ENCODE assay signal across 39 cellular contexts in the genomic region with DNA sequence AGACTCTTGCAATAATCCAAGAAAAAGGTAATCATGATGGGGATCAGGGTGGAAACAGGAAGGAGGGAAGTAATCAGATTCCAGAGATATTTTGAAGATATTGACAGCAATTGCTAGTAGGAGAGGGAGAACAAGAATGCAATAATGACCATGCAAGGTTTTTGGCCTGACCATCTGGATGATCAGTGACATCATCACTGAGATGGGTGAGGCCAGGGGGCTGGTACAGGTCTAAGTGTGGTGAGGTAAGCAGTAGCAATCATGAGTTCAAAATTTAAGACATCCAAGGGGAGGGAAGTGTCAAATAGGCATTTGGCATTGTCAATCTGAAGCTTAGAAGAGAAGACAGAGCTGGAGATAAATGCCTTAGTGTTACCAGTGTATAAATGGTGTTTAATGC.
"Had no signal": no experiment of that assay in that cellular context is flagged by ENCODE, and none has a peak within 500 bp of the region (broad histone marks: within the 10 kb centered on the region; RNA-seq: fewer than 3 reads in every experiment).

No MANE protein-coding gene starts in this region.

- H3K9me3 Mint-ChIP-seq: activated B cell treated with CpG ODN at 0.5 μM for 24 hours; activated CD4-positive, alpha-beta memory T cell treated with anti-CD3 and anti-CD28 coated beads for 36 hours; activated CD4-positive, alpha-beta T cell treated with anti-CD3 and anti-CD28 coated beads, Interleukin-2, amount 10 ng/mL, durations not matched to agents 24 days and 14 days; activated CD8-positive, alpha-beta T cell treated with anti-CD3 and anti-CD28 coated beads for 36 hours; activated naive CD4-positive, alpha-beta T cell treated with anti-CD3 and anti-CD28 coated beads for 36 hours; activated naive CD4-positive, alpha-beta T cell treated with anti-CD3 and anti-CD28 coated beads, Interleukin-2, amount 50 U/mL, for 72 hours; activated naive CD8-positive, alpha-beta T cell treated with anti-CD3 and anti-CD28 coated beads for 36 hours; activated T-cell treated with anti-CD3 and anti-CD28 coated beads, Interleukin-2, amount 50 U/mL, for 4 hours; activated T-helper 1 cell treated with anti-CD3 and anti-CD28 coated beads, Interleukin-12 subunit alpha, Interleukin-12 subunit beta, Interleukin-2, Interleukin-4 antibody, amounts not matched to agents 30 ng/mL and 10 ng/mL and 1 ng/mL, durations not matched to agents 14 hours and 24 hours and 36 hours; activated T-helper 17 cell treated with anti-CD3 and anti-CD28 coated beads, Interleukin-2, amount 50 U/mL, for 72 hours; central memory CD8-positive, alpha-beta T cell; T-helper 1 cell treated with Interleukin-12 subunit alpha and Interleukin-12 subunit beta and Interleukin-4 antibody, amounts not matched to agents 30 μg/mL and 1 μg/mL, for 36 hours; T-helper 2 cell treated with Interferon-gamma antibody and Interleukin-4, amounts not matched to agents 5 μg/mL and 100 μg/mL, for 36 hours had no signal

- H3K4me3 ChIP-seq: adrenal gland, body of pancreas, breast epithelium had no signal

- FAIRE-seq: astrocyte, TTC549 had no signal

- H3K4me3 Mint-ChIP-seq: activated B cell treated with CpG ODN at 0.5 μM for 24 hours; activated CD4-positive, alpha-beta memory T cell treated with anti-CD3 and anti-CD28 coated beads for 36 hours; activated CD4-positive, alpha-beta T cell treated with anti-CD3 and anti-CD28 coated beads, Interleukin-2, amount 10 ng/mL, durations not matched to agents 24 days and 14 days; activated CD8-positive, alpha-beta T cell treated with anti-CD3 and anti-CD28 coated beads for 36 hours; activated naive CD4-positive, alpha-beta T cell treated with anti-CD3 and anti-CD28 coated beads for 36 hours; activated naive CD8-positive, alpha-beta T cell treated with anti-CD3 and anti-CD28 coated beads for 36 hours; activated T-cell treated with anti-CD3 and anti-CD28 coated beads, Interleukin-2, amount 50 U/mL, for 4 hours; activated T-cell treated with anti-CD3 and anti-CD28 coated beads, Interleukin-2, amount 50 U/mL, for 72 hours; activated T-helper 1 cell treated with anti-CD3 and anti-CD28 coated beads, Interleukin-12 subunit alpha, Interleukin-12 subunit beta, Interleukin-2, Interleukin-4 antibody, amounts not matched to agents 30 ng/mL and 10 ng/mL and 1 ng/mL, durations not matched to agents 14 hours and 24 hours and 36 hours; activated T-helper 17 cell treated with anti-CD3 and anti-CD28 coated beads, Interleukin-2, amount 50 U/mL, for 72 hours; central memory CD8-positive, alpha-beta T cell; T-helper 1 cell treated with Interleukin-12 subunit alpha and Interleukin-12 subunit beta and Interleukin-4 antibody, amounts not matched to agents 30 μg/mL and 1 μg/mL, for 36 hours; T-helper 2 cell treated with Interferon-gamma antibody and Interleukin-4, amounts not matched to agents 5 μg/mL and 100 μg/mL, for 36 hours had no signal

- H3K36me3 ChIP-seq: adrenal gland, brain microvascular endothelial cell, breast epithelium had no signal

- H3K36me3 Mint-ChIP-seq: activated CD4-positive, alpha-beta memory T cell treated with anti-CD3 and anti-CD28 coated beads for 36 hours; activated naive CD4-positive, alpha-beta T cell treated with anti-CD3 and anti-CD28 coated beads, Interleukin-2, amount 50 U/mL, for 72 hours; activated naive CD8-positive, alpha-beta T cell treated with anti-CD3 and anti-CD28 coated beads for 36 hours had no signal

- ATAC-seq: activated CD8-positive, alpha-beta T cell treated with anti-CD3 and anti-CD28 coated beads for 36 hours; activated naive CD4-positive, alpha-beta T cell treated with anti-CD3 and anti-CD28 coated beads, Interleukin-2, amount 50 U/mL, for 72 hours; activated T-cell treated with anti-CD3 and anti-CD28 coated beads, Interleukin-2, amount 50 U/mL, for 4 hours; activated T-cell treated with anti-CD3 and anti-CD28 coated beads, Interleukin-2, amount 50 U/mL, for 72 hours; activated T-helper 17 cell treated with anti-CD3 and anti-CD28 coated beads, Interleukin-2, amount 50 U/mL, for 72 hours; body of pancreas had no signal

- H3K27me3 ChIP-seq: adrenal gland, body of pancreas, brain microvascular endothelial cell, breast epithelium had no signal

- DNase-seq: activated B cell treated with CpG ODN at 0.5 μM for 24 hours; activated CD4-positive, alpha-beta memory T cell treated with anti-CD3 and anti-CD28 coated beads for 36 hours; activated CD4-positive, alpha-beta T cell treated with anti-CD3 and anti-CD28 coated beads for 4 hours; activated CD4-positive, alpha-beta T cell treated with anti-CD3 and anti-CD28 coated beads, Interleukin-2, amount 10 ng/mL, durations not matched to agents 24 days and 14 days; activated CD4-positive, alpha-beta T cell treated with anti-CD3 and anti-CD28 coated beads, Interleukin-2, amount 50 U/mL, for 1 hour; activated CD4-positive, alpha-beta T cell treated with anti-CD3 and anti-CD28 coated beads, Interleukin-2, amount 50 U/mL, for 4 hours; activated CD4-positive, CD25-positive, alpha-beta regulatory T cell treated with anti-CD3 and anti-CD28 coated beads, Interleukin-2, amount 50 U/mL, for 72 hours; activated CD8-positive, alpha-beta memory T cell treated with anti-CD3 and anti-CD28 coated beads, Interleukin-2, amount 50 U/mL, for 4 hours; activated CD8-positive, alpha-beta T cell treated with anti-CD3 and anti-CD28 coated beads for 36 hours; activated effector memory CD4-positive, alpha-beta T cell treated with anti-CD3 and anti-CD28 coated beads, Interleukin-2, amount 50 U/mL, for 16 hours; activated gamma-delta T cell treated with Interleukin-2 at 50 U/mL for 16 hours; activated naive CD4-positive, alpha-beta T cell; activated naive CD4-positive, alpha-beta T cell treated with anti-CD3 and anti-CD28 coated beads for 36 hours; activated naive CD4-positive, alpha-beta T cell treated with anti-CD3 and anti-CD28 coated beads, Interleukin-2, amount 50 U/mL, for 16 hours; activated naive CD8-positive, alpha-beta T cell treated with anti-CD3 and anti-CD28 coated beads for 36 hours; activated T-cell treated with anti-CD3 and anti-CD28 coated beads for 4 hours; activated T-cell treated with anti-CD3 and anti-CD28 coated beads, Interleukin-2, amount 50 U/mL, for 1 hour; activated T-cell treated with anti-CD3 and anti-CD28 coated beads, Interleukin-2, amount 50 U/mL, for 4 hours; activated T-cell treated with anti-CD3 and anti-CD28 coated beads, Interleukin-2, amount 50 U/mL, for 72 hours; amniotic stem cell; aorta; body of pancreas; brain microvascular endothelial cell; caudate nucleus; cerebellar nuclear complex; T-helper 1 cell; T-helper 2 cell; T-helper 9 cell had no signal

- H3K27ac ChIP-seq: adrenal gland, body of pancreas, brain microvascular endothelial cell, breast epithelium, VCaP had no signal

- H3K4me1 ChIP-seq: adrenal gland had no signal

- H3K4me1 Mint-ChIP-seq: activated B cell treated with CpG ODN at 0.5 μM for 24 hours; activated CD4-positive, alpha-beta T cell treated with anti-CD3 and anti-CD28 coated beads, Interleukin-2, amount 10 ng/mL, durations not matched to agents 24 days and 14 days; activated naive CD8-positive, alpha-beta T cell treated with anti-CD3 and anti-CD28 coated beads for 36 hours; activated T-helper 17 cell treated with anti-CD3 and anti-CD28 coated beads, Interleukin-2, amount 50 U/mL, for 72 hours; central memory CD8-positive, alpha-beta T cell had no signal

- H3K9me3 ChIP-seq: adrenal gland, body of pancreas, breast epithelium had no signal

- H3K27ac Mint-ChIP-seq: activated B cell treated with CpG ODN at 0.5 μM for 24 hours; activated CD4-positive, alpha-beta memory T cell treated with anti-CD3 and anti-CD28 coated beads for 36 hours; activated CD4-positive, alpha-beta T cell treated with anti-CD3 and anti-CD28 coated beads, Interleukin-2, amount 10 ng/mL, durations not matched to agents 24 days and 14 days; activated CD8-positive, alpha-beta T cell treated with anti-CD3 and anti-CD28 coated beads for 36 hours; activated naive CD4-positive, alpha-beta T cell treated with anti-CD3 and anti-CD28 coated beads for 36 hours; activated naive CD4-positive, alpha-beta T cell treated with anti-CD3 and anti-CD28 coated beads, Interleukin-2, amount 50 U/mL, for 72 hours; activated naive CD8-positive, alpha-beta T cell treated with anti-CD3 and anti-CD28 coated beads for 36 hours; activated T-cell treated with anti-CD3 and anti-CD28 coated beads, Interleukin-2, amount 50 U/mL, for 72 hours; activated T-helper 1 cell treated with anti-CD3 and anti-CD28 coated beads, Interleukin-12 subunit alpha, Interleukin-12 subunit beta, Interleukin-2, Interleukin-4 antibody, amounts not matched to agents 30 ng/mL and 10 ng/mL and 1 ng/mL, durations not matched to agents 14 hours and 24 hours and 36 hours; activated T-helper 17 cell treated with anti-CD3 and anti-CD28 coated beads, Interleukin-2, amount 50 U/mL, for 72 hours; T-helper 1 cell treated with Interleukin-12 subunit alpha and Interleukin-12 subunit beta and Interleukin-4 antibody, amounts not matched to agents 30 μg/mL and 1 μg/mL, for 36 hours; T-helper 2 cell treated with Interferon-gamma antibody and Interleukin-4, amounts not matched to agents 5 μg/mL and 100 μg/mL, for 36 hours had no signal
